Comparison of ENCODE assay signal across 13 cellular contexts in genomic region chr17:41624208-41625101, GRCh38. TPM values are rescaled to one million over a fixed set of nuclear protein-coding genes. Genes with fewer than 3 reads are reported as not detected.
A peak's percentile ranks its signal among the peaks of the same experiment; 100 is the strongest.
DNase-seq lines count a peak whose midpoint lies in the region; ATAC-seq and TF ChIP-seq lines count a peak whose summit lies in the region.
"Had no signal": no experiment of that assay in that cellular context is flagged by ENCODE, and none has a peak within 500 bp of the region (broad histone marks: within the 10 kb centered on the region; RNA-seq: fewer than 3 reads in every experiment).

Gene KRT17, minus strand, starts transcription at chr17:41624575. Its CDS starts 66 bp downstream, at chr17:41624509.

- intact Hi-C loops in body of pancreas (cut with DNase I) (no loop called here), lower lobe of right lung (cut with DNase I) (no loop called here)
- intact Hi-C loops in activated CD8-positive, alpha-beta T cell treated with anti-CD3 and anti-CD28 coated beads for 36 hours (cut with micrococcal nuclease): no loop called here

- H3K36me3 ChIP-seq in body of pancreas (replicated peaks in 1 of 2; ENCODE audit: insufficient read depth in 1 of 2, low read depth in 2 of 2) (no peaks in the 10 kb centered on the region), lower lobe of right lung (no peaks in the 10 kb centered on the region)

- no peaks in the 10 kb centered on the region for H3K27me3 Mint-ChIP-seq in activated CD8-positive, alpha-beta T cell treated with anti-CD3 and anti-CD28 coated beads for 36 hours

- ATAC-seq in body of pancreas: peak; percentile 47
- peak; percentile 53 to 56 for ATAC-seq in lower lobe of right lung
- ATAC-seq in SK-N-SH treated with all-trans-retinoic acid at 6 μM for 48 hours: no peak
- no peak for ATAC-seq in activated CD8-positive, alpha-beta T cell treated with anti-CD3 and anti-CD28 coated beads for 36 hours

- CTCF ChIA-PET in activated CD8-positive, alpha-beta T cell treated with anti-CD3 and anti-CD28 coated beads for 36 hours (lab: Charles Lee): interaction anchor here (1.0 to 1.6 kb wide), 2 partner anchors 24 to 75 kb away, joined by 3 to 4 read pairs; no protein-coding TSS in a partner anchor

- H3K27ac ChIP-seq in body of pancreas (no peak within 1 kb of the TSS), lower lobe of right lung (no peak within 1 kb of the TSS)

- H3K27me3 ChIP-seq in body of pancreas (no peaks in the 10 kb centered on the region), lower lobe of right lung (ENCODE audit: low read depth) (no peaks in the 10 kb centered on the region)

- H3K4me3 ChIP-seq in body of pancreas (no peak within 1 kb of the TSS), lower lobe of right lung (no peak within 1 kb of the TSS)

- no peak within 1 kb of the TSS for H3K27ac Mint-ChIP-seq in activated CD8-positive, alpha-beta T cell treated with anti-CD3 and anti-CD28 coated beads for 36 hours
- H3K27ac Mint-ChIP-seq: activated naive CD4-positive, alpha-beta T cell treated with anti-CD3 and anti-CD28 coated beads, Interleukin-2, amount 10 ng/mL, durations not matched to agents 7 days and 5 days had no signal

- no peaks in the 10 kb centered on the region for H3K36me3 Mint-ChIP-seq in activated CD8-positive, alpha-beta T cell treated with anti-CD3 and anti-CD28 coated beads for 36 hours (ENCODE audit: low read depth)
- H3K36me3 Mint-ChIP-seq: activated naive CD4-positive, alpha-beta T cell treated with anti-CD3 and anti-CD28 coated beads, Interleukin-2, amount 10 ng/mL, durations not matched to agents 7 days and 5 days had no signal

- POLR2A ChIA-PET in activated CD8-positive, alpha-beta T cell treated with anti-CD3 and anti-CD28 coated beads for 36 hours (lab: Charles Lee): no interaction called here

- H3K4me1 ChIP-seq in body of pancreas (no peaks in the 10 kb centered on the region), lower lobe of right lung (no peaks in the 10 kb centered on the region)

- H3K9me3 Mint-ChIP-seq in activated CD8-positive, alpha-beta T cell treated with anti-CD3 and anti-CD28 coated beads for 36 hours: no peaks in the 10 kb centered on the region
- H3K9me3 Mint-ChIP-seq: activated naive CD4-positive, alpha-beta T cell treated with anti-CD3 and anti-CD28 coated beads, Interleukin-2, amount 10 ng/mL, durations not matched to agents 7 days and 5 days; nephron had no signal

- no peaks in the 10 kb centered on the region for H3K9me3 ChIP-seq in body of pancreas
- H3K9me3 ChIP-seq in lower lobe of right lung: no peaks in the 10 kb centered on the region

- H3K4me1 Mint-ChIP-seq in activated CD8-positive, alpha-beta T cell treated with anti-CD3 and anti-CD28 coated beads for 36 hours (ENCODE audit: low read depth): no peaks in the 10 kb centered on the region
- H3K4me1 Mint-ChIP-seq: activated naive CD4-positive, alpha-beta T cell treated with anti-CD3 and anti-CD28 coated beads, Interleukin-2, amount 10 ng/mL, durations not matched to agents 7 days and 5 days had no signal

- TF ChIP-seq CTCF in body of pancreas (IDR thresholded peaks at IDR 0.05) (no peak), lower lobe of right lung (IDR thresholded peaks at IDR 0.05) (no peak)
- no peak for TF ChIP-seq CTCF in activated CD8-positive, alpha-beta T cell treated with anti-CD3 and anti-CD28 coated beads for 36 hours (IDR thresholded peaks at IDR 0.05)

- no peak within 1 kb of the TSS for H3K4me3 Mint-ChIP-seq in activated CD8-positive, alpha-beta T cell treated with anti-CD3 and anti-CD28 coated beads for 36 hours
- H3K4me3 Mint-ChIP-seq: activated naive CD4-positive, alpha-beta T cell treated with anti-CD3 and anti-CD28 coated beads, Interleukin-2, amount 10 ng/mL, durations not matched to agents 7 days and 5 days; nephron had no signal

- WGBS in body of pancreas, 2 donors: 36 to 45% methylated on average over 19 to 33 of the region's 33 CpGs

- peak; percentile 58 for DNase-seq in activated effector memory CD4-positive, alpha-beta T cell treated with anti-CD3 and anti-CD28 coated beads, Interleukin-2, amount 50 U/mL, for 16 hours
- no peak for DNase-seq in activated effector memory CD4-positive, alpha-beta T cell treated with Interleukin-2 at 50 U/mL for 16 hours
- DNase-seq in body of pancreas (peak in 3 of 4 donors; percentile 17 to 43 (median 33)), lower lobe of right lung (no peak), DMS79 treated with DMSO at 0.1 percent for 48 hours (lab: John Stamatoyannopoulos, UW) (no peak), NCI-H2196 (lab: John Stamatoyannopoulos, UW; ENCODE audit: unreplicated experiment) (no peak)
- no peak for DNase-seq in activated CD8-positive, alpha-beta T cell treated with anti-CD3 and anti-CD28 coated beads for 36 hours
- DNase-seq: activated CD4-positive, alpha-beta T cell treated with anti-CD3 and anti-CD28 coated beads for 4 hours; activated naive CD4-positive, alpha-beta T cell treated with anti-CD3 and anti-CD28 coated beads, Interleukin-2, amount 10 ng/mL, durations not matched to agents 7 days and 5 days; NCI-H1417 treated with DMSO at 0.1 percent for 48 hours; Right ventricle myocardium superior had no signal

- TF ChIP-seq POLR2A in body of pancreas (IDR thresholded peaks at IDR 0.05): no peak

TF ChIP-seq in SK-N-SH treated with all-trans-retinoic acid at 6 μM for 48 hours, 23 proteins besides CTCF, POLR2A, EP300 and RAD21:
- no peak for TF ChIP-seq ZNF8 (CRISPR knock-in tag; IDR thresholded peaks at IDR 0.05)
- TF ChIP-seq PATZ1 (CRISPR knock-in tag; IDR thresholded peaks at IDR 0.05; ENCODE audit: borderline replicate concordance): no peak
- no peak for TF ChIP-seq ZNF565 (CRISPR knock-in tag; conservative IDR thresholded peaks at IDR 0.05; ENCODE audit: low read depth)
- TF ChIP-seq TSHZ2 (CRISPR knock-in tag; IDR thresholded peaks at IDR 0.05): no peak
- TF ChIP-seq GLIS3 (CRISPR knock-in tag; IDR thresholded peaks at IDR 0.05): no peak
- TF ChIP-seq SNAI2 (CRISPR knock-in tag; IDR thresholded peaks at IDR 0.05): no peak
- TF ChIP-seq TCF4 (CRISPR knock-in tag; IDR thresholded peaks at IDR 0.05; ENCODE audit: borderline replicate concordance): no peak
- no peak for TF ChIP-seq CSDC2 (CRISPR knock-in tag; IDR thresholded peaks at IDR 0.05)
- TF ChIP-seq OSR1 (CRISPR knock-in tag; IDR thresholded peaks at IDR 0.05): no peak
- TF ChIP-seq BACH2 (CRISPR knock-in tag; IDR thresholded peaks at IDR 0.05; ENCODE audit: borderline replicate concordance): no peak
TF ChIP-seq in SK-N-SH treated with all-trans-retinoic acid at 6 μM for 48 hours: peak in this region for 0.

RNA-seq across cellular contexts. Expression of gene KRT17, which starts in this region (rescaled TPM):
- total RNA-seq in body of pancreas (1 to 10 TPM; 4.4 to 5.9 TPM), lower lobe of right lung (2.6 TPM)
- total RNA-seq in activated CD8-positive, alpha-beta T cell treated with anti-CD3 and anti-CD28 coated beads for 36 hours: not detected
- total RNA-seq: Right ventricle myocardium superior had no signal

Comparison
In these comparisons a context has a peak if more than half of its experiments do, and no peak if none do; other contexts are left out.
1. DNase-seq: peak in activated effector memory CD4-positive, alpha-beta T cell treated with anti-CD3 and anti-CD28 coated beads, Interleukin-2, amount 50 U/mL, for 16 hours (single experiment) and body of pancreas (3 of 4); none in activated effector memory CD4-positive, alpha-beta T cell treated with Interleukin-2 at 50 U/mL for 16 hours (single experiment), lower lobe of right lung (single experiment), DMS79 treated with DMSO at 0.1 percent for 48 hours (single experiment), activated CD8-positive, alpha-beta T cell treated with anti-CD3 and anti-CD28 coated beads for 36 hours (single experiment) and NCI-H2196 (single experiment).
2. ATAC-seq: peak in body of pancreas (single experiment) and lower lobe of right lung (2 of 2); none in SK-N-SH treated with all-trans-retinoic acid at 6 μM for 48 hours (single experiment) and activated CD8-positive, alpha-beta T cell treated with anti-CD3 and anti-CD28 coated beads for 36 hours (single experiment).